27 cellular contexts compared by ENCODE assay signal in genomic region chr10:101958691-101959090, GRCh38.
"Had no signal": no experiment of that assay in that cellular context is flagged by ENCODE, and none has a peak within 500 bp of the region (broad histone marks: within the 10 kb centered on the region; RNA-seq: fewer than 3 reads in every experiment).

No MANE protein-coding gene starts in this region.

- H3K4me1 ChIP-seq: breast epithelium had no signal

- H3K9me3 ChIP-seq: breast epithelium, sigmoid colon, upper lobe of right lung had no signal

- H3K9me3 Mint-ChIP-seq: activated naive CD4-positive, alpha-beta T cell treated with anti-CD3 and anti-CD28 coated beads for 36 hours; activated naive CD8-positive, alpha-beta T cell treated with anti-CD3 and anti-CD28 coated beads, Interleukin-2, amount 10 ng/mL, durations not matched to agents 7 days and 5 days; immature natural killer cell; natural killer cell treated with Interleukin-12 subunit alpha and Interleukin-12 subunit beta and Interleukin-15 and Interleukin-18, amount 100 ng/mL, for 72 hours; T-helper 1 cell treated with Interleukin-12 subunit alpha and Interleukin-12 subunit beta and Interleukin-4 antibody, amounts not matched to agents 30 μg/mL and 1 μg/mL, for 36 hours; WTC11 had no signal

- H3K27ac Mint-ChIP-seq: activated CD4-positive, alpha-beta T cell treated with anti-CD3 and anti-CD28 coated beads for 36 hours; activated naive CD4-positive, alpha-beta T cell treated with anti-CD3 and anti-CD28 coated beads for 36 hours; activated naive CD8-positive, alpha-beta T cell treated with anti-CD3 and anti-CD28 coated beads, Interleukin-2, amount 10 ng/mL, durations not matched to agents 7 days and 5 days; natural killer cell treated with Interleukin-12 subunit alpha and Interleukin-12 subunit beta and Interleukin-15 and Interleukin-18, amount 100 ng/mL, for 72 hours; T-helper 1 cell treated with Interleukin-12 subunit alpha and Interleukin-12 subunit beta and Interleukin-4 antibody, amounts not matched to agents 30 μg/mL and 1 μg/mL, for 36 hours had no signal

- H3K27ac ChIP-seq: breast epithelium, coronary artery, foreskin keratinocyte, hepatocyte, parathyroid adenoma, sigmoid colon, upper lobe of right lung had no signal

- H3K4me1 Mint-ChIP-seq: activated CD4-positive, alpha-beta T cell treated with anti-CD3 and anti-CD28 coated beads for 36 hours; activated naive CD8-positive, alpha-beta T cell treated with anti-CD3 and anti-CD28 coated beads, Interleukin-2, amount 10 ng/mL, durations not matched to agents 7 days and 5 days; immature natural killer cell; WTC11 had no signal

- ATAC-seq: activated CD4-positive, alpha-beta T cell treated with anti-CD3 and anti-CD28 coated beads for 36 hours; activated T-cell treated with anti-CD3 and anti-CD28 coated beads, Interleukin-2, amount 50 U/mL, for 4 hours; foreskin keratinocyte; left lobe of liver; natural killer cell treated with Interleukin-12 subunit alpha and Interleukin-12 subunit beta and Interleukin-15 and Interleukin-18, amount 100 ng/mL, for 72 hours; stimulated activated naive CD8-positive, alpha-beta T cell treated with anti-CD3 and anti-CD28 coated beads, Interleukin-15, Interleukin-2, amounts not matched to agents 100 U/mL and 50 U/mL, for 24 hours; upper lobe of right lung; WTC11 had no signal

- H3K27me3 ChIP-seq: breast epithelium, foreskin keratinocyte, hepatocyte, sigmoid colon, upper lobe of right lung had no signal

- H3K36me3 ChIP-seq: breast epithelium had no signal

- H3K4me3 Mint-ChIP-seq: activated CD4-positive, alpha-beta T cell treated with anti-CD3 and anti-CD28 coated beads for 36 hours; activated naive CD4-positive, alpha-beta T cell treated with anti-CD3 and anti-CD28 coated beads for 36 hours; activated naive CD8-positive, alpha-beta T cell treated with anti-CD3 and anti-CD28 coated beads, Interleukin-2, amount 10 ng/mL, durations not matched to agents 7 days and 5 days; activated T-cell treated with anti-CD3 and anti-CD28 coated beads, Interleukin-2, amount 50 U/mL, for 4 hours; immature natural killer cell; natural killer cell treated with Interleukin-12 subunit alpha and Interleukin-12 subunit beta and Interleukin-15 and Interleukin-18, amount 100 ng/mL, for 72 hours; T-helper 1 cell treated with Interleukin-12 subunit alpha and Interleukin-12 subunit beta and Interleukin-4 antibody, amounts not matched to agents 30 μg/mL and 1 μg/mL, for 36 hours; WTC11 had no signal

- DNase-seq: activated CD4-positive, alpha-beta T cell treated with anti-CD3 and anti-CD28 coated beads for 36 hours; activated CD4-positive, alpha-beta T cell treated with anti-CD3 and anti-CD28 coated beads, Interleukin-2, amount 50 U/mL, for 48 hours; activated CD8-positive, alpha-beta memory T cell treated with anti-CD3 and anti-CD28 coated beads, Interleukin-2, amount 50 U/mL, for 48 hours; activated naive CD4-positive, alpha-beta T cell treated with anti-CD3 and anti-CD28 coated beads for 36 hours; activated naive CD8-positive, alpha-beta T cell treated with anti-CD3 and anti-CD28 coated beads, Interleukin-2, amount 10 ng/mL, durations not matched to agents 7 days and 5 days; activated T-cell treated with anti-CD3 and anti-CD28 coated beads, Interleukin-2, amount 50 U/mL, for 4 hours; amniotic stem cell; cerebellar nuclear complex; effector CD4-positive, alpha-beta T cell; foreskin keratinocyte; immature natural killer cell; midbrain; sigmoid colon; stimulated activated CD4-positive, alpha-beta T cell treated with anti-CD3 and anti-CD28 coated beads, Interleukin-2, amount 100 ng/mL, for 48 hours; stimulated activated CD8-positive, alpha-beta memory T cell treated with anti-CD3 and anti-CD28 coated beads, Interleukin-4, amount 100 ng/mL, for 48 hours; stimulated activated naive CD8-positive, alpha-beta T cell treated with anti-CD3 and anti-CD28 coated beads, Interleukin-15, Interleukin-2, amounts not matched to agents 100 U/mL and 50 U/mL, for 24 hours; T1000; upper lobe of right lung had no signal

- H3K27me3 Mint-ChIP-seq: activated CD4-positive, alpha-beta T cell treated with anti-CD3 and anti-CD28 coated beads for 36 hours; activated naive CD8-positive, alpha-beta T cell treated with anti-CD3 and anti-CD28 coated beads, Interleukin-2, amount 10 ng/mL, durations not matched to agents 7 days and 5 days; natural killer cell treated with Interleukin-12 subunit alpha and Interleukin-12 subunit beta and Interleukin-15 and Interleukin-18, amount 100 ng/mL, for 72 hours had no signal

- H3K4me3 ChIP-seq: breast epithelium, coronary artery, hepatocyte, sigmoid colon, smooth muscle cell, upper lobe of right lung had no signal
